Comparison of ENCODE assay signal across 1 cellular context in genomic region chr6:16327777-16328325, GRCh38.
TF ChIP-seq lines count a peak whose summit lies in the region.

No MANE protein-coding gene starts in this region.

TF ChIP-seq in K562, 482 proteins besides CTCF, POLR2A, EP300 and RAD21 (continued from another document):
- no peak for TF ChIP-seq ZBTB5 (IDR thresholded peaks at IDR 0.05)
- no peak for TF ChIP-seq REST (CRISPR knock-in tag; IDR thresholded peaks at IDR 0.05; ENCODE audit: low read depth)
- no peak for TF ChIP-seq SPI1 (IDR thresholded peaks at IDR 0.05; ENCODE audit: borderline replicate concordance, low read depth, low read length)
- TF ChIP-seq ZNF436 (CRISPR knock-in tag; IDR thresholded peaks at IDR 0.05) = no peak
